18 cellular contexts compared by ENCODE assay signal in genomic region chr18:9905401-9905922, GRCh38. TPM values are rescaled to one million over a fixed set of nuclear protein-coding genes. Genes with fewer than 3 reads are reported as not detected.
DNase-seq lines count a peak whose midpoint lies in the region; ATAC-seq, FAIRE-seq and TF ChIP-seq lines count a peak whose summit lies in the region.
"Had no signal": no experiment of that assay in that cellular context is flagged by ENCODE, and none has a peak within 500 bp of the region (broad histone marks: within the 10 kb centered on the region; RNA-seq: fewer than 3 reads in every experiment).

No MANE protein-coding gene starts in this region.

- no peak for ATAC-seq in GM21367 (IDR thresholded peaks at IDR 0.05; ENCODE audit: unreplicated experiment)
- ATAC-seq: gastroesophageal sphincter had no signal

- DNase-seq in AG08395 (ENCODE audit: low spot score) (peak; percentile 37), MV-4-11 (lab: John Stamatoyannopoulos, UW) (peak; percentile 35), cardiac fibroblast (ENCODE audit: low read depth in 2 of 2) (peak; percentile 67 to 73), left kidney (ENCODE audit: low read depth, low spot score) (peak; percentile 85), urothelium cell line (ENCODE audit: low spot score) (no peak), RKO (ENCODE audit: low spot score) (no peak), frontal cortex (ENCODE audit: low spot score in 2 of 2) (no peak)
- DNase-seq: activated CD4-positive, CD25-positive, alpha-beta regulatory T cell; activated effector memory CD4-positive, alpha-beta T cell treated with Interleukin-2 at 50 U/mL for 16 hours; NCI-H1436 treated with DMSO at 0.1 percent for 48 hours; NCI-H446 had no signal

- no peak overlapping the region for H3K4me3 ChIP-seq in cardiac fibroblast (replicated peaks in 1 of 2; ENCODE audit: low read depth in 2 of 2, low read length in 2 of 2)
- H3K4me3 ChIP-seq: ascending aorta, gastroesophageal sphincter, HAP-1, prostate gland had no signal

- no peak for FAIRE-seq in urothelium cell line (lab: Jason Lieb, UNC)
- FAIRE-seq in frontal cortex (lab: Jason Lieb, UNC) = no peak

- TF ChIP-seq CTCF in cardiac fibroblast (IDR thresholded peaks at IDR 0.05; ENCODE audit: low read depth, low read length) = no peak

RNA-seq across cellular contexts. Expression of gene VAPA, which starts 8.4 kb away (rescaled TPM):
- total RNA-seq in frontal cortex = 118 TPM

RNA-seq across cellular contexts. Expression of gene TXNDC2, which starts 19.7 kb away (rescaled TPM):
- total RNA-seq in frontal cortex = not detected
- total RNA-seq: ascending aorta; G401; T-helper 1 cell treated with Interleukin-12 subunit alpha and Interleukin-12 subunit beta and Interleukin-4 antibody, amounts not matched to agents 30 ng/mL and 1 ng/mL, for 36 hours had no signal

Comparison
In these comparisons a context has a peak if more than half of its experiments do, and no peak if none do; other contexts are left out.
1. DNase-seq: peak in AG08395 (single experiment), MV-4-11 (single experiment), cardiac fibroblast (2 of 2) and left kidney (single experiment); none in urothelium cell line (single experiment), RKO (single experiment) and frontal cortex (0 of 2).